ENCODE assay signal across 19 cellular contexts in genomic region chr6:87829622-87830121, GRCh38.
A peak's percentile ranks its signal among the peaks of the same experiment; 100 is the strongest.
DNase-seq lines count a peak whose midpoint lies in the region; ATAC-seq, FAIRE-seq and TF ChIP-seq lines count a peak whose summit lies in the region.
"Had no signal": no experiment of that assay in that cellular context is flagged by ENCODE, and none has a peak within 500 bp of the region (broad histone marks: within the 10 kb centered on the region; RNA-seq: fewer than 3 reads in every experiment).

No MANE protein-coding gene starts in this region.

- DNase-seq in OCI-LY7 (ENCODE audit: low spot score), result no peak
- DNase-seq in K562 (ENCODE audit: extremely low read depth in 1 of 4, low spot score in 3 of 4), result no peak
- no peak for DNase-seq in NOMO-1 treated with DMSO at 0.1 percent for 48 hours (lab: John Stamatoyannopoulos, UW; ENCODE audit: unreplicated experiment)
- no peak for DNase-seq in mesothelial cell of epicardium (ENCODE audit: low spot score in 2 of 2, unreplicated experiment in 2 of 2)
- DNase-seq: BE2C; CD8-positive, alpha-beta T cell; COR-L47; DMS153; DMS79 treated with DMSO at 0.1 percent for 48 hours; GDM1; GOT3; H9 had no signal

- no peaks in the 10 kb centered on the region for H3K9me2 ChIP-seq in DOHH2 (replicated peaks; ENCODE audit: control insufficient read depth, low read length)
- H3K9me2 ChIP-seq in OCI-LY7 (ENCODE audit: insufficient read depth, low read length), result no peaks in the 10 kb centered on the region

- H3K4me3 Mint-ChIP-seq in stimulated activated memory B cell treated with anti-CD40 and anti-IgM and Interleukin-4, amounts not matched to agents 10 μg/mL and 1 μg/mL and 100 μg/mL, for 72 hours, result no peak overlapping the region
- H3K4me3 Mint-ChIP-seq in mesothelial cell of epicardium, result no peak overlapping the region
- H3K4me3 Mint-ChIP-seq: CD8-positive, alpha-beta T cell; H9 had no signal

- no peak for TF ChIP-seq RAD21 in K562 (CRISPR knock-in tag; conservative IDR thresholded peaks at IDR 0.05 in 1 of 2, IDR thresholded peaks at IDR 0.05 in 1 of 2)

- POLR2A ChIA-PET in OCI-LY7 (lab: Charles Lee), result interaction anchor here (0.6 to 6.1 kb wide), 6 partner anchors 7 to 131 kb away, joined by 3 to 111 read pairs (median 6); no protein-coding TSS in a partner anchor
- POLR2A ChIA-PET in K562 (lab: Yijun Ruan, JAX), result interaction anchor here (0.6 kb wide), 1 partner anchor 1711 kb away, joined by 3 read pairs; no protein-coding TSS in a partner anchor

- peak overlapping the region; percentile 66 for H3K4me2 ChIP-seq in DOHH2 (ENCODE audit: low read length)
- H3K4me2 ChIP-seq in OCI-LY7 (ENCODE audit: low read length), result no peak overlapping the region
- no peak overlapping the region for H3K4me2 ChIP-seq in K562 (ENCODE audit: insufficient read depth, low read length)
- H3K4me2 ChIP-seq: A549 had no signal

- no peak for FAIRE-seq in K562 (lab: Jason Lieb, UNC)
- FAIRE-seq: A549, D721Med, GM12892, GM19239 had no signal

- no peak for ATAC-seq in K562
- no peak for ATAC-seq in stimulated activated memory B cell treated with anti-CD40 and anti-IgM and Interleukin-4, amounts not matched to agents 10 μg/mL and 1 μg/mL and 100 μg/mL, for 72 hours
- ATAC-seq: A549; CD8-positive, alpha-beta T cell had no signal

- intact Hi-C loops in OCI-LY7 (cut with micrococcal nuclease; ENCODE audit: unreplicated experiment) (loop anchor here (1.0 to 5.0 kb wide), 6 partner anchors 73 to 1043 kb away; no protein-coding TSS in a partner anchor), K562 (cut with micrococcal nuclease) (loop anchor here (10.0 kb wide), 1 partner anchor 635 kb away; no protein-coding TSS in a partner anchor)

- no peak for TF ChIP-seq EP300 in K562 (IDR thresholded peaks at IDR 0.05; ENCODE audit: low read length)

- H3K79me2 ChIP-seq in DOHH2 (ENCODE audit: control insufficient read depth, low read length), result peaks cover 31% of the 10 kb centered on the region
- H3K79me2 ChIP-seq in OCI-LY7 (ENCODE audit: insufficient read depth, low read depth, low read length), result no peaks in the 10 kb centered on the region
- no peaks in the 10 kb centered on the region for H3K79me2 ChIP-seq in K562 (ENCODE audit: control insufficient read depth, insufficient read depth, low read length)

- H2AFZ ChIP-seq in OCI-LY7 (ENCODE audit: low read length) (no peak overlapping the region), K562 (ENCODE audit: low read depth, low read length) (no peak overlapping the region)

- in situ Hi-C loops in K562 (cut with MboI), result no loop called here

- H3K9me1 ChIP-seq in K562 (ENCODE audit: control insufficient read depth, insufficient read depth, low read length), result no peaks in the 10 kb centered on the region

- H3K27me3 Mint-ChIP-seq in stimulated activated memory B cell treated with anti-CD40 and anti-IgM and Interleukin-4, amounts not matched to agents 10 μg/mL and 1 μg/mL and 100 μg/mL, for 72 hours, result no peaks in the 10 kb centered on the region
- H3K27me3 Mint-ChIP-seq in mesothelial cell of epicardium (ENCODE audit: low read depth), result no peaks in the 10 kb centered on the region

- H3K4me3 ChIP-seq in DOHH2 (ENCODE audit: low read length) (peak overlapping the region; percentile 36), OCI-LY7 (ENCODE audit: low read depth, low read length, poor library complexity, severe bottlenecking) (no peak overlapping the region), K562 (no peak overlapping the region)
- H3K4me3 ChIP-seq: A549 had no signal

- H4K20me1 ChIP-seq in DOHH2 (ENCODE audit: control insufficient read depth, insufficient read depth, low read depth, low read length) (no peaks in the 10 kb centered on the region), OCI-LY7 (ENCODE audit: insufficient read depth, low read length) (no peaks in the 10 kb centered on the region), K562 (replicated peaks; ENCODE audit: control insufficient read depth, insufficient read depth, low read length) (no peaks in the 10 kb centered on the region)

- no peaks in the 10 kb centered on the region for H3K36me3 Mint-ChIP-seq in stimulated activated memory B cell treated with anti-CD40 and anti-IgM and Interleukin-4, amounts not matched to agents 10 μg/mL and 1 μg/mL and 100 μg/mL, for 72 hours
- no peaks in the 10 kb centered on the region for H3K36me3 Mint-ChIP-seq in mesothelial cell of epicardium

- peaks cover 35% of the 10 kb centered on the region for H3F3A ChIP-seq in DOHH2 (ENCODE audit: control insufficient read depth, insufficient read depth)

- H3K27ac ChIP-seq in DOHH2 (ENCODE audit: low read depth, low read length) (peak overlapping the region; percentile 92), OCI-LY7 (ENCODE audit: low read depth, low read length, poor library complexity, severe bottlenecking) (peak overlapping the region; percentile 81), K562 (ENCODE audit: extremely low read depth, low read depth, low read length) (no peak overlapping the region)
- H3K27ac ChIP-seq: A549, C4-2B had no signal

- TF ChIP-seq CTCF in DOHH2 (IDR thresholded peaks at IDR 0.05; ENCODE audit: low read depth, low read length, poor library complexity, severe bottlenecking), result no peak
- TF ChIP-seq CTCF in OCI-LY7 (conservative IDR thresholded peaks at IDR 0.05; ENCODE audit: low read length), result no peak
- no peak for TF ChIP-seq CTCF in K562 (IDR thresholded peaks at IDR 0.05 in 2 of 3, conservative IDR thresholded peaks at IDR 0.05 in 1 of 3; ENCODE audit: insufficient read depth in 2 of 3, low read depth in 1 of 3, low read length in 3 of 3)
- TF ChIP-seq CTCF in mesothelial cell of epicardium (IDR thresholded peaks at IDR 0.05; ENCODE audit: unreplicated experiment), result no peak

- H3K36me3 ChIP-seq in DOHH2 (ENCODE audit: control insufficient read depth, low read length) (peaks cover 33% of the 10 kb centered on the region), OCI-LY7 (ENCODE audit: insufficient read depth, low read length) (0 out of 2 replicates have a peak, but pooled peaks cover 11% of the 10 kb centered on the region), K562 (ENCODE audit: control insufficient read depth, insufficient read depth, low read length) (no peaks in the 10 kb centered on the region)
- H3K36me3 ChIP-seq: BE2C had no signal

- no peaks in the 10 kb centered on the region for H3K9me3 Mint-ChIP-seq in stimulated activated memory B cell treated with anti-CD40 and anti-IgM and Interleukin-4, amounts not matched to agents 10 μg/mL and 1 μg/mL and 100 μg/mL, for 72 hours
- no peaks in the 10 kb centered on the region for H3K9me3 Mint-ChIP-seq in mesothelial cell of epicardium
- H3K9me3 Mint-ChIP-seq: CD8-positive, alpha-beta T cell; H9 had no signal

- peaks cover 33% of the 10 kb centered on the region for H3K4me1 Mint-ChIP-seq in stimulated activated memory B cell treated with anti-CD40 and anti-IgM and Interleukin-4, amounts not matched to agents 10 μg/mL and 1 μg/mL and 100 μg/mL, for 72 hours
- peaks cover 45% of the 10 kb centered on the region for H3K4me1 Mint-ChIP-seq in mesothelial cell of epicardium
- H3K4me1 Mint-ChIP-seq: H9 had no signal

- CTCF ChIA-PET in OCI-LY7 (lab: Charles Lee; ENCODE audit: unreplicated experiment), result no interaction called here
- CTCF ChIA-PET in K562 (lab: Yijun Ruan, JAX; ENCODE audit: low intra/inter-chr PET ratio), result no interaction called here

- H3K27me3 ChIP-seq in DOHH2 (ENCODE audit: control insufficient read depth, low read length) (no peaks in the 10 kb centered on the region), K562 (ENCODE audit: control insufficient read depth in 2 of 2, insufficient read depth in 2 of 2, low read length in 2 of 2) (peaks cover 10 to 14% of the 10 kb centered on the region in 2 experiments; a peak in 3 of 5 replicates)
- H3K27me3 ChIP-seq: BE2C had no signal

- H3K27ac Mint-ChIP-seq in stimulated activated memory B cell treated with anti-CD40 and anti-IgM and Interleukin-4, amounts not matched to agents 10 μg/mL and 1 μg/mL and 100 μg/mL, for 72 hours, result peak overlapping the region; percentile 81
- no peak overlapping the region for H3K27ac Mint-ChIP-seq in mesothelial cell of epicardium
- H3K27ac Mint-ChIP-seq: CD8-positive, alpha-beta T cell had no signal

- no peak overlapping the region for H3K9ac ChIP-seq in K562 (ENCODE audit: insufficient read depth in 1 of 2, low read depth in 2 of 2, low read length in 2 of 2)

- no TSS peak for BruUV-seq in OCI-LY7 (replicated peaks; lab: Mats Ljungman, UMichigan)
- no TSS peak for BruUV-seq in K562 (replicated peaks; lab: Mats Ljungman, UMichigan)

- H3K9me3 ChIP-seq in DOHH2 (ENCODE audit: control insufficient read depth, insufficient read depth, low read length) (no peaks in the 10 kb centered on the region), OCI-LY7 (ENCODE audit: low read length) (no peaks in the 10 kb centered on the region; the same call in 1 of the 2 replicates), K562 (replicated peaks; ENCODE audit: control insufficient read depth, insufficient read depth, low read depth, low read length) (no peaks in the 10 kb centered on the region)
- H3K9me3 ChIP-seq: A549, BE2C had no signal

- H3K4me1 ChIP-seq in DOHH2 (ENCODE audit: control insufficient read depth, low read length) (peaks cover 99% of the 10 kb centered on the region), OCI-LY7 (ENCODE audit: insufficient read depth, low read length, poor library complexity, severe bottlenecking) (peaks cover 91% of the 10 kb centered on the region), K562 (replicated peaks in 1 of 2; ENCODE audit: control insufficient read depth in 2 of 2, insufficient read depth in 2 of 2, low read length in 2 of 2) (no peaks in the 10 kb centered on the region)
- H3K4me1 ChIP-seq: A549, BE2C had no signal

- TF ChIP-seq POLR2A in K562 (conservative IDR thresholded peaks at IDR 0.05), result no peak

TF ChIP-seq in K562, 482 proteins besides CTCF, POLR2A, EP300 and RAD21 (continues in another document):
- TF ChIP-seq SMARCB1 (IDR thresholded peaks at IDR 0.05; ENCODE audit: insufficient read length, low read depth) (no peak), THRB (CRISPR knock-in tag; conservative IDR thresholded peaks at IDR 0.05) (0 out of 2 replicates have a peak, but pooled peaks have one; percentile 22), ZFP1 (CRISPR knock-in tag; IDR thresholded peaks at IDR 0.05) (no peak)
